Comparison of ENCODE assay signal across 23 cellular contexts in genomic region chr20:57790176-57790575, GRCh38.
"Had no signal": no experiment of that assay in that cellular context is flagged by ENCODE, and none has a peak within 500 bp of the region (broad histone marks: within the 10 kb centered on the region; RNA-seq: fewer than 3 reads in every experiment).

No MANE protein-coding gene starts in this region.

- H3K9me3 Mint-ChIP-seq: activated naive CD4-positive, alpha-beta T cell treated with anti-CD3 and anti-CD28 coated beads, Interleukin-2, amount 10 ng/mL, durations not matched to agents 7 days and 5 days; activated naive CD8-positive, alpha-beta T cell treated with anti-CD3 and anti-CD28 coated beads for 36 hours; T-helper 1 cell treated with Interleukin-12 subunit alpha and Interleukin-12 subunit beta and Interleukin-4 antibody, amounts not matched to agents 30 μg/mL and 1 μg/mL, for 36 hours had no signal

- H3K36me3 Mint-ChIP-seq: activated naive CD4-positive, alpha-beta T cell treated with anti-CD3 and anti-CD28 coated beads, Interleukin-2, amount 10 ng/mL, durations not matched to agents 7 days and 5 days; activated naive CD8-positive, alpha-beta T cell treated with anti-CD3 and anti-CD28 coated beads for 36 hours; WTC11 had no signal

- DNase-seq: activated CD4-positive, alpha-beta T cell treated with anti-CD3 and anti-CD28 coated beads for 48 hours; activated CD4-positive, alpha-beta T cell treated with anti-CD3 and anti-CD28 coated beads, Interleukin-2, amount 50 U/mL, for 4 hours; activated CD4-positive, CD25-positive, alpha-beta regulatory T cell treated with anti-CD3 and anti-CD28 coated beads, Interleukin-2, amount 50 U/mL, for 72 hours; activated CD8-positive, alpha-beta memory T cell treated with anti-CD3 and anti-CD28 coated beads, Interleukin-2, amount 50 U/mL, for 48 hours; activated CD8-positive, alpha-beta T cell treated with anti-CD3 and anti-CD28 coated beads, Interleukin-2, amount 10 ng/mL, durations not matched to agents 7 days and 5 days; activated gamma-delta T cell treated with Interleukin-2 at 50 U/mL for 16 hours; activated naive CD4-positive, alpha-beta T cell treated with anti-CD3 and anti-CD28 coated beads, Interleukin-2, amount 10 ng/mL, durations not matched to agents 7 days and 5 days; activated naive CD8-positive, alpha-beta T cell treated with anti-CD3 and anti-CD28 coated beads for 36 hours; activated T-cell treated with anti-CD3 and anti-CD28 coated beads, Interleukin-2, amount 50 U/mL, for 1 hour; brain microvascular endothelial cell; cerebellar nuclear complex; NCI-H1048; NCI-H146; NCI-H187 treated with DMSO at 0.1 percent for 48 hours; NCI-H2081 treated with DMSO at 0.1 percent for 48 hours; NCI-H446; NCI-H524; Peyer's patch; SHP77 treated with DMSO at 0.1 percent for 48 hours had no signal

- H3K4me1 ChIP-seq: Peyer's patch had no signal

- H3K4me1 Mint-ChIP-seq: activated naive CD4-positive, alpha-beta T cell treated with anti-CD3 and anti-CD28 coated beads, Interleukin-2, amount 10 ng/mL, durations not matched to agents 7 days and 5 days; activated naive CD8-positive, alpha-beta T cell treated with anti-CD3 and anti-CD28 coated beads for 36 hours had no signal

- H3K27me3 Mint-ChIP-seq: activated naive CD4-positive, alpha-beta T cell treated with anti-CD3 and anti-CD28 coated beads, Interleukin-2, amount 10 ng/mL, durations not matched to agents 7 days and 5 days; activated naive CD8-positive, alpha-beta T cell treated with anti-CD3 and anti-CD28 coated beads for 36 hours had no signal

- H3K27ac ChIP-seq: brain microvascular endothelial cell, cardiac muscle cell, Peyer's patch, RWPE1 had no signal

- H3K27me3 ChIP-seq: brain microvascular endothelial cell, cardiac muscle cell, Peyer's patch had no signal

- H3K36me3 ChIP-seq: brain microvascular endothelial cell, cardiac muscle cell, Peyer's patch had no signal

- H3K4me3 Mint-ChIP-seq: activated CD8-positive, alpha-beta T cell treated with anti-CD3 and anti-CD28 coated beads, Interleukin-2, amount 10 ng/mL, durations not matched to agents 7 days and 5 days; activated naive CD4-positive, alpha-beta T cell treated with anti-CD3 and anti-CD28 coated beads, Interleukin-2, amount 10 ng/mL, durations not matched to agents 7 days and 5 days; activated naive CD8-positive, alpha-beta T cell treated with anti-CD3 and anti-CD28 coated beads for 36 hours; T-helper 1 cell treated with Interleukin-12 subunit alpha and Interleukin-12 subunit beta and Interleukin-4 antibody, amounts not matched to agents 30 μg/mL and 1 μg/mL, for 36 hours; WTC11 had no signal

- H3K4me3 ChIP-seq: cardiac muscle cell, Peyer's patch had no signal

- H3K9me3 ChIP-seq: Peyer's patch had no signal

- ATAC-seq: activated CD8-positive, alpha-beta T cell treated with anti-CD3 and anti-CD28 coated beads, Interleukin-2, amount 10 ng/mL, durations not matched to agents 7 days and 5 days; WTC11 had no signal

- H3K27ac Mint-ChIP-seq: activated CD8-positive, alpha-beta T cell treated with anti-CD3 and anti-CD28 coated beads, Interleukin-2, amount 10 ng/mL, durations not matched to agents 7 days and 5 days; activated naive CD4-positive, alpha-beta T cell treated with anti-CD3 and anti-CD28 coated beads, Interleukin-2, amount 10 ng/mL, durations not matched to agents 7 days and 5 days; activated naive CD8-positive, alpha-beta T cell treated with anti-CD3 and anti-CD28 coated beads for 36 hours; T-helper 1 cell treated with Interleukin-12 subunit alpha and Interleukin-12 subunit beta and Interleukin-4 antibody, amounts not matched to agents 30 μg/mL and 1 μg/mL, for 36 hours; WTC11 had no signal
